In the genomic region with DNA sequence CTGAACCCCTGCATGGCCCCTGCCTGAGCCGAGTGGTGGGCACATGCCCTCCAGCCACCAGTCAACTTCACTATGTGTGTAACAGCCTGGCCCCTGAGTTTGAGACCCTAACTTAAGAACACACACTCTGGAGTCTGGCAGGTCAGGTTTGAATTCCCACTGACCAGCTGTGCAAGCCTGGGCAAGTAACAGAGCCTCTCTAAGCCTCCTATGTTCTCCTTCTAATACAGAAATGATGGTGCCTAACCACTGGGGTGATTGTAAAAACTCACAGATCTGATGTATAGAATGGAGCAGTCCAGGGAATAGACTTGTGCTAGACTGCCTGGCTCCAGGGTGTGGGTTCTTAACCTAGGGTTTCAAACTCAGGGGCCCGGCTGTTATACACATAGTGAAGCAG, we compare ENCODE assay signal across 15 cellular contexts.
DNase-seq lines count a peak whose midpoint lies in the region; ATAC-seq, FAIRE-seq and TF ChIP-seq lines count a peak whose summit lies in the region.
"Had no signal": no experiment of that assay in that cellular context is flagged by ENCODE, and none has a peak within 500 bp of the region (broad histone marks: within the 10 kb centered on the region; RNA-seq: fewer than 3 reads in every experiment).

No MANE protein-coding gene starts in this region.

- H3K27ac ChIP-seq in WERI-Rb-1, result peak overlapping the region; percentile 85
- H3K27ac ChIP-seq in epithelial cell of prostate, result peak overlapping the region; percentile 40

- H3K36me3 Mint-ChIP-seq in stimulated activated naive CD8-positive, alpha-beta T cell treated with anti-CD3 and anti-CD28 coated beads, Interleukin-15, Interleukin-2, amounts not matched to agents 100 ng/mL and 50 ng/mL, for 24 hours (ENCODE audit: low read depth), result no peaks in the 10 kb centered on the region
- H3K36me3 Mint-ChIP-seq: IgD-negative memory B cell had no signal

- no peaks in the 10 kb centered on the region for H3K9me3 Mint-ChIP-seq in stimulated activated naive CD8-positive, alpha-beta T cell treated with anti-CD3 and anti-CD28 coated beads, Interleukin-15, Interleukin-2, amounts not matched to agents 100 ng/mL and 50 ng/mL, for 24 hours
- no peaks in the 10 kb centered on the region for H3K9me3 Mint-ChIP-seq in stimulated activated naive CD8-positive, alpha-beta T cell treated with anti-CD3 and anti-CD28 coated beads, Interleukin-15, amount 100 ng/mL, for 72 hours
- H3K9me3 Mint-ChIP-seq: CD4-positive, alpha-beta T cell; IgD-negative memory B cell had no signal

- ATAC-seq in stimulated activated naive CD8-positive, alpha-beta T cell treated with anti-CD3 and anti-CD28 coated beads, Interleukin-15, amount 100 ng/mL, for 72 hours, result no peak
- ATAC-seq in HG02938 (IDR thresholded peaks at IDR 0.05; ENCODE audit: unreplicated experiment), result no peak
- no peak for ATAC-seq in GM21528 (IDR thresholded peaks at IDR 0.05; ENCODE audit: low FRiP score, unreplicated experiment)

- H3K9me3 ChIP-seq in WERI-Rb-1 (ENCODE audit: severe bottlenecking), result no peaks in the 10 kb centered on the region

- H3K27me3 ChIP-seq in WERI-Rb-1 (ENCODE audit: insufficient read depth, low read depth, severe bottlenecking), result no peaks in the 10 kb centered on the region

- H3K27me3 Mint-ChIP-seq in stimulated activated naive CD8-positive, alpha-beta T cell treated with anti-CD3 and anti-CD28 coated beads, Interleukin-15, Interleukin-2, amounts not matched to agents 100 ng/mL and 50 ng/mL, for 24 hours, result no peaks in the 10 kb centered on the region
- H3K27me3 Mint-ChIP-seq in stimulated activated naive CD8-positive, alpha-beta T cell treated with anti-CD3 and anti-CD28 coated beads, Interleukin-15, amount 100 ng/mL, for 72 hours, result no peaks in the 10 kb centered on the region
- H3K27me3 Mint-ChIP-seq: B cell; CD4-positive, alpha-beta T cell had no signal

- no peak for FAIRE-seq in D721Med (lab: Jason Lieb, UNC)

- peak overlapping the region; percentile 31 for H3K27ac Mint-ChIP-seq in stimulated activated naive CD8-positive, alpha-beta T cell treated with anti-CD3 and anti-CD28 coated beads, Interleukin-15, Interleukin-2, amounts not matched to agents 100 ng/mL and 50 ng/mL, for 24 hours
- H3K27ac Mint-ChIP-seq in stimulated activated naive CD8-positive, alpha-beta T cell treated with anti-CD3 and anti-CD28 coated beads, Interleukin-15, amount 100 ng/mL, for 72 hours, result no peak overlapping the region
- H3K27ac Mint-ChIP-seq: B cell had no signal

- H3K4me1 Mint-ChIP-seq in stimulated activated naive CD8-positive, alpha-beta T cell treated with anti-CD3 and anti-CD28 coated beads, Interleukin-15, Interleukin-2, amounts not matched to agents 100 ng/mL and 50 ng/mL, for 24 hours (ENCODE audit: low read depth), result peaks cover 4% of the 10 kb centered on the region
- peaks cover 15% of the 10 kb centered on the region for H3K4me1 Mint-ChIP-seq in stimulated activated naive CD8-positive, alpha-beta T cell treated with anti-CD3 and anti-CD28 coated beads, Interleukin-15, amount 100 ng/mL, for 72 hours

- TF ChIP-seq CTCF in WERI-Rb-1 (IDR thresholded peaks at IDR 0.05; ENCODE audit: low read depth, low read length), result no peak
- no peak for TF ChIP-seq CTCF in D721Med (IDR thresholded peaks at IDR 0.05; ENCODE audit: insufficient read depth, missing control alignments)

- no peak for DNase-seq in stimulated activated naive CD8-positive, alpha-beta T cell treated with anti-CD3 and anti-CD28 coated beads, Interleukin-15, amount 100 ng/mL, for 72 hours
- DNase-seq in WERI-Rb-1, result no peak
- DNase-seq in epithelial cell of prostate (ENCODE audit: low read depth, low spot score), result no peak
- DNase-seq in D721Med (ENCODE audit: insufficient read length, low spot score), result no peak
- DNase-seq: ACHN; C1 segment of cervical spinal cord; Calu3; CD4-positive, alpha-beta T cell; DMS79; HCEC 1CT had no signal

- no peak overlapping the region for H3K4me3 ChIP-seq in WERI-Rb-1 (ENCODE audit: low read depth, low read length)

- no peak overlapping the region for H3K4me3 Mint-ChIP-seq in stimulated activated naive CD8-positive, alpha-beta T cell treated with anti-CD3 and anti-CD28 coated beads, Interleukin-15, Interleukin-2, amounts not matched to agents 100 ng/mL and 50 ng/mL, for 24 hours
- H3K4me3 Mint-ChIP-seq in stimulated activated naive CD8-positive, alpha-beta T cell treated with anti-CD3 and anti-CD28 coated beads, Interleukin-15, amount 100 ng/mL, for 72 hours, result no peak overlapping the region
- H3K4me3 Mint-ChIP-seq: B cell; CD4-positive, alpha-beta T cell had no signal

- H3K36me3 ChIP-seq in WERI-Rb-1, result no peaks in the 10 kb centered on the region; the same call in 1 of the 2 replicates
